In genomic region chr2:174248187-174248997, GRCh38 we compare ENCODE assay signal across 8 cellular contexts. TPM values are rescaled to one million over a fixed set of nuclear protein-coding genes. Genes with fewer than 3 reads are reported as not detected.
DNase-seq lines count a peak whose midpoint lies in the region; ATAC-seq, FAIRE-seq and TF ChIP-seq lines count a peak whose summit lies in the region.

Gene OLA1 (minus strand): TSS chr2:174248532. CDS start chr2:174246815, 1,717 bp downstream.

- peak within 1 kb of the TSS; percentile 8; the same call in 1 of the 2 replicates for H2AK5ac ChIP-seq in IMR-90 (ENCODE audit: low read depth, low read length)

- H3K4me3 ChIP-seq in IMR-90 (ENCODE audit: insufficient read depth, low read depth, low read length) (peak within 1 kb of the TSS; percentile 89), OCI-LY7 (ENCODE audit: low read depth, low read length, poor library complexity, severe bottlenecking) (peak within 1 kb of the TSS; percentile 93), endothelial cell of umbilical vein (replicated peaks in 1 of 3; ENCODE audit: insufficient read depth in 1 of 3, low read depth in 1 of 3, low read length in 3 of 3) (peak within 1 kb of the TSS; percentile 38 to 88 (median 77))

- peak within 1 kb of the TSS; percentile 62; the same call in 1 of the 2 replicates for H3K23ac ChIP-seq in IMR-90 (ENCODE audit: low read depth, low read length)

- TF ChIP-seq POLR2A in IMR-90 (IDR thresholded peaks at IDR 0.05; ENCODE audit: low read depth, low read length) = peak; percentile 39; the same call in 1 of the 2 replicates
- TF ChIP-seq POLR2A in endothelial cell of umbilical vein (IDR thresholded peaks at IDR 0.05; ENCODE audit: low read depth, low read length) = peak; percentile 90

- in situ Hi-C loops in IMR-90 (cut with MboI; ENCODE audit: low sequenced_read_pairs) = no loop called here

- WGBS in IMR-90 (ENCODE audit: extremely low coverage in 2 of 2, insufficient read length in 1 of 2), 2 experiments = 0% methylated on average over 33 of the region's 85 CpGs; no CpG with 5 or more reads in 1 of the 2 experiments

- no peaks in the 10 kb centered on the region for H3K9me3 ChIP-seq in IMR-90 (ENCODE audit: control insufficient read depth, insufficient read depth, low read length)
- H3K9me3 ChIP-seq in OCI-LY7 (ENCODE audit: low read length) = no peaks in the 10 kb centered on the region
- no peaks in the 10 kb centered on the region for H3K9me3 ChIP-seq in endothelial cell of umbilical vein (replicated peaks; ENCODE audit: control insufficient read depth, insufficient read depth, low read length)

- H3K4me2 ChIP-seq in IMR-90 (ENCODE audit: low read depth, low read length) (peak within 1 kb of the TSS; percentile 95), OCI-LY7 (ENCODE audit: low read length) (peak within 1 kb of the TSS; percentile 86), endothelial cell of umbilical vein (ENCODE audit: insufficient read depth, low read length) (peak within 1 kb of the TSS; percentile 87)

- dilution Hi-C loops in IMR-90 (cut with HindIII; ENCODE audit: low sequenced_read_pairs, unreplicated experiment) (no loop called here), endothelial cell of umbilical vein (cut with MboI; ENCODE audit: extremely low pct_ligation_motif_present, low sequenced_read_pairs) (no loop called here)

- peak within 1 kb of the TSS; percentile 88 to 94 for H4K8ac ChIP-seq in IMR-90 (ENCODE audit: low read depth in 2 of 2, low read length in 2 of 2)

- H3K36me3 ChIP-seq in IMR-90 (ENCODE audit: control insufficient read depth, insufficient read depth, low read length) (peaks cover 2% of the 10 kb centered on the region; the same call in 1 of the 2 replicates), OCI-LY7 (ENCODE audit: insufficient read depth, low read length) (peaks cover 28% of the 10 kb centered on the region), endothelial cell of umbilical vein (ENCODE audit: control insufficient read depth in 2 of 2, extremely low read depth in 1 of 2, insufficient read depth in 2 of 2, low read length in 2 of 2) (peaks cover 0 to 7% of the 10 kb centered on the region in 2 experiments)

- H2AK9ac ChIP-seq in IMR-90 (replicated peaks; ENCODE audit: low read depth, low read length, poor library complexity) = peak within 1 kb of the TSS; percentile 68

- FAIRE-seq in endothelial cell of umbilical vein (lab: Jason Lieb, UNC) = peak; percentile 76

- H3K27ac ChIP-seq in IMR-90 (ENCODE audit: insufficient read depth, low read length) (peak within 1 kb of the TSS; percentile 78), OCI-LY7 (ENCODE audit: low read depth, low read length, poor library complexity, severe bottlenecking) (peak within 1 kb of the TSS; percentile 47), endothelial cell of umbilical vein (ENCODE audit: insufficient read depth, low read depth, low read length) (peak within 1 kb of the TSS; percentile 70)

- peak within 1 kb of the TSS; percentile 23; the same call in 1 of the 3 replicates for H2BK15ac ChIP-seq in IMR-90 (ENCODE audit: low read depth, low read length)

- DNase-seq in DMS 273 treated with DMSO at 0.1 percent for 48 hours (lab: John Stamatoyannopoulos, UW) (peak; percentile 90), IMR-90 (peak; percentile 90), OCI-LY7 (ENCODE audit: low spot score) (peak; percentile 95), activated T-cell treated with anti-CD3 and anti-CD28 coated beads for 1 hour (ENCODE audit: low read depth) (peak; percentile 95), endothelial cell of umbilical vein (ENCODE audit: low read depth, low spot score) (peak; percentile 94), midbrain (lab: John Stamatoyannopoulos, UW) (peak; percentile 92)
- DNase-seq in stimulated activated CD8-positive, alpha-beta memory T cell treated with anti-CD3 and anti-CD28 coated beads, Interleukin-15, amount 100 ng/mL, for 48 hours (ENCODE audit: low read depth in 2 of 2) = peak; percentile 94 to 95

- H2BK5ac ChIP-seq in IMR-90 (ENCODE audit: low read depth, low read length, poor library complexity, severe bottlenecking) = peak within 1 kb of the TSS; percentile 41

- H4K5ac ChIP-seq in IMR-90 (ENCODE audit: low read depth, low read length) = peak within 1 kb of the TSS; percentile 83

- peak within 1 kb of the TSS; percentile 79 for H3K4ac ChIP-seq in IMR-90 (ENCODE audit: low read depth, low read length)

- no peaks in the 10 kb centered on the region for H3K4me1 ChIP-seq in IMR-90 (ENCODE audit: control insufficient read depth, insufficient read depth, low read length)
- H3K4me1 ChIP-seq in OCI-LY7 (ENCODE audit: insufficient read depth, low read length, poor library complexity, severe bottlenecking) = peaks cover 17% of the 10 kb centered on the region
- H3K4me1 ChIP-seq in endothelial cell of umbilical vein (ENCODE audit: control insufficient read depth, extremely low read depth, insufficient read depth, low read length) = peaks cover 21% of the 10 kb centered on the region

- H3K79me2 ChIP-seq in OCI-LY7 (ENCODE audit: insufficient read depth, low read depth, low read length) (peaks cover 47% of the 10 kb centered on the region), endothelial cell of umbilical vein (ENCODE audit: control insufficient read depth, insufficient read depth, low read length) (peaks cover 45% of the 10 kb centered on the region)

- H4K91ac ChIP-seq in IMR-90 (ENCODE audit: insufficient read depth, low read depth, low read length) = peak within 1 kb of the TSS; percentile 69

- TF ChIP-seq RAD21 in IMR-90 (IDR thresholded peaks at IDR 0.05; ENCODE audit: low read length) = no peak

- H3K9me1 ChIP-seq in IMR-90 (ENCODE audit: insufficient read depth, low read length) (no peaks in the 10 kb centered on the region), endothelial cell of umbilical vein (replicated peaks; ENCODE audit: control insufficient read depth, extremely low read depth, insufficient read depth, low read length) (no peaks in the 10 kb centered on the region)

- H3K56ac ChIP-seq in IMR-90 (ENCODE audit: extremely low read depth, insufficient read depth, low read length) = peak within 1 kb of the TSS; percentile 8

- H3K27me3 ChIP-seq in IMR-90 (ENCODE audit: control insufficient read depth, insufficient read depth, low read length) (no peaks in the 10 kb centered on the region), endothelial cell of umbilical vein (ENCODE audit: control insufficient read depth in 2 of 2, insufficient read depth in 2 of 2, low read length in 2 of 2) (no peaks in the 10 kb centered on the region)

- H3K79me1 ChIP-seq in IMR-90 (ENCODE audit: low read depth in 1 of 2, low read length in 2 of 2) = peaks cover 21 to 25% of the 10 kb centered on the region in 2 experiments

- BruUV-seq in IMR-90 (replicated peaks; lab: Mats Ljungman, UMichigan) = no TSS peak
- no TSS peak for BruUV-seq in OCI-LY7 (replicated peaks; lab: Mats Ljungman, UMichigan)
- BruUV-seq in endothelial cell of umbilical vein (replicated peaks; lab: Mats Ljungman, UMichigan) = no TSS peak

- H3K14ac ChIP-seq in IMR-90 (replicated peaks; ENCODE audit: low read depth, low read length) = peak within 1 kb of the TSS; percentile 69

- H3K9me2 ChIP-seq in OCI-LY7 (ENCODE audit: insufficient read depth, low read length) = no peaks in the 10 kb centered on the region

- TF ChIP-seq CTCF in IMR-90 (conservative IDR thresholded peaks at IDR 0.05; ENCODE audit: low read depth, low read length) (no peak), OCI-LY7 (conservative IDR thresholded peaks at IDR 0.05; ENCODE audit: low read length) (no peak; the same call in 1 of the 2 replicates), endothelial cell of umbilical vein (IDR thresholded peaks at IDR 0.05; ENCODE audit: extremely low read depth in 1 of 2, insufficient read depth in 1 of 2, low read depth in 1 of 2, low read length in 2 of 2) (no peak)

- no peak within 1 kb of the TSS for H2BK20ac ChIP-seq in IMR-90 (ENCODE audit: low read depth, low read length)

- intact Hi-C loops in IMR-90 (cut with micrococcal nuclease) (loop anchor here (10.0 kb wide), 2 partner anchors 194 to 284 kb away; partner anchors contain the start of gene SP3), OCI-LY7 (cut with micrococcal nuclease; ENCODE audit: unreplicated experiment) (loop anchor here (10.0 kb wide), 1 partner anchor 284 kb away; the partner anchor contains the start of gene SP3), endothelial cell of umbilical vein (cut with micrococcal nuclease) (loop anchor here (1.0 to 5.0 kb wide), 3 partner anchors 89 to 283 kb away; partner anchors contain the start of gene SP3)

- peak; percentile 94 for ATAC-seq in GM21529 (IDR thresholded peaks at IDR 0.05; ENCODE audit: unreplicated experiment)
- peak; percentile 100 for ATAC-seq in IMR-90 (ENCODE audit: low read depth)

- H4K20me1 ChIP-seq in IMR-90 (ENCODE audit: insufficient read depth, low read length) (peaks cover 5% of the 10 kb centered on the region; the same call in 1 of the 2 replicates), OCI-LY7 (ENCODE audit: insufficient read depth, low read length) (no peaks in the 10 kb centered on the region; the same call in 1 of the 2 replicates), endothelial cell of umbilical vein (replicated peaks; ENCODE audit: control insufficient read depth, extremely low read depth, insufficient read depth, low read length) (no peaks in the 10 kb centered on the region)

- peak within 1 kb of the TSS; percentile 50; the same call in 1 of the 2 replicates for H3K18ac ChIP-seq in IMR-90 (ENCODE audit: low read depth, low read length)

- POLR2A ChIA-PET in IMR-90 (lab: Charles Lee; ENCODE audit: unreplicated experiment) (no interaction called here), OCI-LY7 (lab: Charles Lee) (interaction anchor here (0.5 to 2.6 kb wide), 11 partner anchors 8 to 983 kb away, joined by 3 to 9 read pairs (median 3); partner anchors contain the start of gene SCRN3), endothelial cell of umbilical vein (lab: Charles Lee) (interaction anchor here (0.5 to 1.2 kb wide), 6 partner anchors 8 to 364 kb away, joined by 3 to 4 read pairs (median 3); no protein-coding TSS in a partner anchor)

- CTCF ChIA-PET in IMR-90 (lab: Yijun Ruan, JAX) = no interaction called here
- CTCF ChIA-PET in OCI-LY7 (lab: Charles Lee; ENCODE audit: unreplicated experiment) = interaction anchor here (1.0 kb wide), 1 partner anchor 93 kb away, joined by 3 read pairs; no protein-coding TSS in a partner anchor
- CTCF ChIA-PET in endothelial cell of umbilical vein (lab: Charles Lee) = interaction anchor here (0.6 to 1.7 kb wide), 4 partner anchors 8 to 103 kb away, joined by 3 to 6 read pairs (median 4); no protein-coding TSS in a partner anchor

- H2AFZ ChIP-seq in IMR-90 (replicated peaks; ENCODE audit: low read length, poor library complexity) (peak within 1 kb of the TSS; percentile 94), OCI-LY7 (ENCODE audit: low read length) (peak within 1 kb of the TSS; percentile 97), endothelial cell of umbilical vein (ENCODE audit: low read depth, low read length) (peak within 1 kb of the TSS; percentile 81)

- H2BK120ac ChIP-seq in IMR-90 (ENCODE audit: low read depth, low read length) = peak within 1 kb of the TSS; percentile 7; the same call in 1 of the 2 replicates

- H3K9ac ChIP-seq in IMR-90 (ENCODE audit: low read depth, low read length) = peak within 1 kb of the TSS; percentile 83
- H3K9ac ChIP-seq in endothelial cell of umbilical vein (replicated peaks; ENCODE audit: extremely low read depth, insufficient read depth, low read length) = peak within 1 kb of the TSS; percentile 75

RNA-seq across cellular contexts. Expression of gene OLA1, which starts in this region (rescaled TPM):
- total RNA-seq in IMR-90 (2012; rRNA removed) = 54.7 and 118 TPM in 2 replicates
- polyA plus RNA-seq in IMR-90 (2012; rRNA removed) = 56.2 and 71.2 TPM in 2 replicates
- polyA plus RNA-seq in IMR-90 (2012; cell fraction: cytosol; rRNA removed) = 4.4 and 10.0 TPM in 2 replicates
- 1.4 and 28.2 TPM in 2 replicates for polyA plus RNA-seq in IMR-90 (2012; cell fraction: nucleus; rRNA removed; ENCODE audit: low replicate concordance)
- 66.0 and 69.5 TPM in 2 replicates for total RNA-seq in OCI-LY7 (2014; rRNA removed; shearing (Covaris generic))
- 107 and 116 TPM in 2 replicates for total RNA-seq in OCI-LY7 (2022)
- 93.9 and 99.6 TPM in 2 replicates for total RNA-seq in endothelial cell of umbilical vein
- polyA plus RNA-seq in endothelial cell of umbilical vein = 19.6 and 30.6 TPM in 2 replicates
- polyA plus RNA-seq in endothelial cell of umbilical vein (2011; cell fraction: cytosol; rRNA removed) = 66.3 and 68.1 TPM in 2 replicates
- 30.3 and 44.2 TPM in 2 replicates for polyA plus RNA-seq in endothelial cell of umbilical vein (2011; cell fraction: nucleus; rRNA removed)
- polyA plus RNA-seq in endothelial cell of umbilical vein (2012) = 146 and 188 TPM in 2 replicates
- 32.2 and 41.6 TPM in 2 replicates for polyA minus RNA-seq in endothelial cell of umbilical vein
- polyA minus RNA-seq in endothelial cell of umbilical vein (2011; cell fraction: cytosol; rRNA and poly(A)+ RNA removed) = 27.1 TPM
- 43.0 and 49.9 TPM in 2 replicates for polyA minus RNA-seq in endothelial cell of umbilical vein (2011; cell fraction: nucleus; rRNA and poly(A)+ RNA removed)

Comparison
In these comparisons a context has a peak if more than half of its experiments do, and no peak if none do; other contexts are left out.
1. Peak in every context shown above with its lines: DNase-seq, ATAC-seq, H3K4me3 ChIP-seq and H3K27ac ChIP-seq.